9 cellular contexts compared by ENCODE assay signal in the genomic region with DNA sequence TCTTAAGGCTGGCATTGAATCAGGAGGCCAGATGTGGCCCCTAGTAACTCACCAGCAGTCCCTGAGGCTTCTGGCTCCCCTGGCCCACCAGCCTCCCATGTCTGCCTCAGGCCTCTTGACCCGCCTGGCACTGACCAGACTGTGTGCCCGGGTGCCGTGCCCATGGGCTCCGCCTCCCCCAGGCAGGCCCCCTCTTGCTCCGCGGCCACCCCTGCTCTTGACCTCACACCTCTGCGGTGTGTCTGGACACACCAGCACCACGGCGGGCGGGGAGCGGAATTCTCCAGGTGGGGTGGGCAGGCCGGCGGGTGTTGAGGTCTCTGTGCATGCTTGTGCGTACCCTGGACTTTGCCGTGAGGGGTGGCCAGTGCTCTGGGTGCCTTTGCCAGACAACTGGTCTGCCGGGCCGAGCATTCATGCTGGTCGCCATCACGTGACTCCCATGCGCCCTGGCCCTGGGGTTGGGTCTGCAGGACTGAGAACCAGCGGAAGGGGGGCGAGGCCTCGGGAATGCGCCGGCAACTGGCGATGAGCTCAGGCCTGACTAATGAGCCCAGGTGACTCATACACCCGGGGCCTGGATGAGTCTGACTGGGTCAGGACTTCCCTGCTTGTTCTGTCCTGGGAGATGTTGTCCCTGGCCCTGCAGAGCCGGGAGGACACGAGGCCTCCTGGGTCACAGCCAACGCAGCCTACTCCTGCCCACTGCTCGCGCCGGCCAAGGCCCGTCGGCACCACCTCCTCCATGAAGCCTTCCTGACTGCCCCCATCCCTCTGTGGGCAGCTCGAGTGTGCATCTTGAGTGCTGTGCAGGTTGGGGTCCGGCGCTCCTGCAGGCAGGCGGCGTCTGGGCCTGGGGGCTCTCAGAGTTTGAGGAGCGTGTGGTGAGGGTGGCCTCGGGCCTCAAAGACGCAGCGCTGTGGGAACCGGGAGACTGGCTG. TPM values are rescaled to one million over a fixed set of nuclear protein-coding genes. Genes with fewer than 3 reads are reported as not detected.
DNase-seq lines count a peak whose midpoint lies in the region; ATAC-seq and TF ChIP-seq lines count a peak whose summit lies in the region.
"Had no signal": no experiment of that assay in that cellular context is flagged by ENCODE, and none has a peak within 500 bp of the region (broad histone marks: within the 10 kb centered on the region; RNA-seq: fewer than 3 reads in every experiment).

No MANE protein-coding gene starts in this region.

- H3K27ac ChIP-seq in thyroid gland, result peak overlapping the region in 1 of 3 donors; percentile 59

- H3K36me3 ChIP-seq in thyroid gland, result no peaks in the 10 kb centered on the region

- intact Hi-C loops in thyroid gland (cut with DNase I), result loop anchor here (10.0 kb wide), 1 partner anchor 93 kb away; no protein-coding TSS in a partner anchor

- no peak for TF ChIP-seq POLR2A in thyroid gland (IDR thresholded peaks at IDR 0.05)

- H3K4me3 ChIP-seq in thyroid gland (replicated peaks in 1 of 3), result no peak overlapping the region

- 75 to 83% methylated on average over 12 to 31 of the region's 45 CpGs for WGBS in thyroid gland, 2 donors

- DNase-seq in HT-29 (ENCODE audit: low spot score), result peak; percentile 38
- DNase-seq in brain pericyte (ENCODE audit: low read depth, low spot score), result peak; percentile 75
- peak; percentile 85 for DNase-seq in iPS-NIHi11 (ENCODE audit: low spot score)
- DNase-seq in thyroid gland, result peak; percentile 58 to 66
- DNase-seq in GM20000 (ENCODE audit: low spot score), result no peak
- DNase-seq in OCI-M2 (lab: John Stamatoyannopoulos, UW; ENCODE audit: unreplicated experiment), result no peak
- DNase-seq: NCI-H1048 had no signal

- H3K27me3 ChIP-seq in thyroid gland, result no peaks in the 10 kb centered on the region

- TF ChIP-seq CTCF in thyroid gland (IDR thresholded peaks at IDR 0.05) (no peak), GM20000 (IDR thresholded peaks at IDR 0.05; ENCODE audit: extremely low read depth, missing control alignments) (no peak)

- peaks cover 25 to 54% of the 10 kb centered on the region in 2 donors for H3K4me1 ChIP-seq in thyroid gland

- no peak for ATAC-seq in GM18867 (IDR thresholded peaks at IDR 0.05; ENCODE audit: unreplicated experiment)
- no peak for ATAC-seq in HG03521 (IDR thresholded peaks at IDR 0.05; ENCODE audit: unreplicated experiment)

- no peaks in the 10 kb centered on the region for H3K9me3 ChIP-seq in thyroid gland

RNA-seq across cellular contexts. Expression of a gene that starts 22.6 kb away (rescaled TPM):
- 27.7 and 32.2 TPM in 2 replicates for total RNA-seq in HT-29 (2014; rRNA removed; shearing (Covaris generic))
- 100 to 1,000 TPM; 105 to 264 (median 238) TPM for total RNA-seq in thyroid gland

Comparison
In these comparisons a context has a peak if more than half of its experiments do, and no peak if none do; other contexts are left out.
1. DNase-seq: peak in HT-29 (single experiment), brain pericyte (single experiment), iPS-NIHi11 (single experiment) and thyroid gland (2 of 2); none in GM20000 (single experiment) and OCI-M2 (single experiment).